21 cellular contexts compared by ENCODE assay signal in the genomic region with DNA sequence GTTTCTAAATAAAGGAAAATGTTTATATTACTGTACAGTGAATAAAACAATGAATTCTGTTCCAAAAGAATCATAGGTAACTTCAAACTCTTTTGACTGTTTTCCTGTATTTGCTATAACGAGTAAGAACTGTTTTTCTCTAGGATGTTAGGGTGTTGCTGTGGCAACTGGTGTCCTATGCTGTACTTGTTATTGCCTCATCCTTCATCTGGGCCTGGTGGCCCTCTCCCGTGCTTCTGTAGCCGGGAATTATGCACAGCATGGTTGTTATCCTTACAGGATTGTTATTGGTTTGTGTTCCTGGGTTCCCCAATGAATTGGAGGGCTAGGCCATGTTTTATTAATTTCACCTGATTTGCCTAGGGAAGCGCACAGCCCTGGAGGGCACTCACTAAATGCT.
"Had no signal": no experiment of that assay in that cellular context is flagged by ENCODE, and none has a peak within 500 bp of the region (broad histone marks: within the 10 kb centered on the region; RNA-seq: fewer than 3 reads in every experiment).

No MANE protein-coding gene starts in this region.

- H3K36me3 Mint-ChIP-seq: activated CD4-positive, alpha-beta memory T cell treated with anti-CD3 and anti-CD28 coated beads for 36 hours; activated naive CD8-positive, alpha-beta T cell had no signal

- H3K4me3 Mint-ChIP-seq: activated CD4-positive, alpha-beta memory T cell treated with anti-CD3 and anti-CD28 coated beads for 36 hours; activated CD4-positive, alpha-beta T cell treated with anti-CD3 and anti-CD28 coated beads, Interleukin-2, amount 10 ng/mL, durations not matched to agents 7 days and 5 days; activated naive CD8-positive, alpha-beta T cell; activated T-cell treated with anti-CD3 and anti-CD28 coated beads, Interleukin-2, amount 50 U/mL, for 4 hours; T-helper 1 cell treated with Interleukin-12 subunit alpha and Interleukin-12 subunit beta and Interleukin-4 antibody, amounts not matched to agents 30 μg/mL and 1 μg/mL, for 36 hours had no signal

- H3K4me1 Mint-ChIP-seq: activated CD4-positive, alpha-beta T cell treated with anti-CD3 and anti-CD28 coated beads, Interleukin-2, amount 10 ng/mL, durations not matched to agents 7 days and 5 days had no signal

- DNase-seq: activated CD4-positive, alpha-beta memory T cell treated with anti-CD3 and anti-CD28 coated beads for 36 hours; activated CD4-positive, alpha-beta T cell treated with anti-CD3 and anti-CD28 coated beads, Interleukin-2, amount 10 ng/mL, durations not matched to agents 7 days and 5 days; activated CD4-positive, CD25-positive, alpha-beta regulatory T cell; activated CD8-positive, alpha-beta memory T cell treated with anti-CD3 and anti-CD28 coated beads for 24 hours; activated effector memory CD4-positive, alpha-beta T cell treated with anti-CD3 and anti-CD28 coated beads, Interleukin-2, amount 50 U/mL, for 16 hours; activated naive CD4-positive, alpha-beta T cell treated with Interleukin-2 at 50 U/mL for 16 hours; activated T-cell treated with anti-CD3 and anti-CD28 coated beads, Interleukin-2, amount 50 U/mL, for 4 hours; caudate nucleus; MG63; NCI-H1105 treated with DMSO at 0.1 percent for 48 hours; NCI-H1436 treated with DMSO at 0.1 percent for 48 hours; NCI-H187; NCI-H2081; NCI-H2227 treated with DMSO at 0.1 percent for 48 hours; NCI-H69; Peyer's patch; SHP77; T-helper 9 cell had no signal

- H3K27ac Mint-ChIP-seq: activated CD4-positive, alpha-beta memory T cell treated with anti-CD3 and anti-CD28 coated beads for 36 hours; activated CD4-positive, alpha-beta T cell treated with anti-CD3 and anti-CD28 coated beads, Interleukin-2, amount 10 ng/mL, durations not matched to agents 7 days and 5 days; activated naive CD8-positive, alpha-beta T cell; T-helper 1 cell treated with Interleukin-12 subunit alpha and Interleukin-12 subunit beta and Interleukin-4 antibody, amounts not matched to agents 30 μg/mL and 1 μg/mL, for 36 hours had no signal

- H3K4me3 ChIP-seq: MG63, Peyer's patch had no signal

- ATAC-seq: activated T-cell treated with anti-CD3 and anti-CD28 coated beads, Interleukin-2, amount 50 U/mL, for 4 hours had no signal

- H3K9me3 ChIP-seq: MG63, Peyer's patch had no signal

- H3K27me3 Mint-ChIP-seq: activated CD4-positive, alpha-beta memory T cell treated with anti-CD3 and anti-CD28 coated beads for 36 hours; activated CD4-positive, alpha-beta T cell treated with anti-CD3 and anti-CD28 coated beads, Interleukin-2, amount 10 ng/mL, durations not matched to agents 7 days and 5 days; activated naive CD8-positive, alpha-beta T cell had no signal

- FAIRE-seq: TTC549 had no signal
